ENCODE assay signal across 8 cellular contexts in the genomic region with DNA sequence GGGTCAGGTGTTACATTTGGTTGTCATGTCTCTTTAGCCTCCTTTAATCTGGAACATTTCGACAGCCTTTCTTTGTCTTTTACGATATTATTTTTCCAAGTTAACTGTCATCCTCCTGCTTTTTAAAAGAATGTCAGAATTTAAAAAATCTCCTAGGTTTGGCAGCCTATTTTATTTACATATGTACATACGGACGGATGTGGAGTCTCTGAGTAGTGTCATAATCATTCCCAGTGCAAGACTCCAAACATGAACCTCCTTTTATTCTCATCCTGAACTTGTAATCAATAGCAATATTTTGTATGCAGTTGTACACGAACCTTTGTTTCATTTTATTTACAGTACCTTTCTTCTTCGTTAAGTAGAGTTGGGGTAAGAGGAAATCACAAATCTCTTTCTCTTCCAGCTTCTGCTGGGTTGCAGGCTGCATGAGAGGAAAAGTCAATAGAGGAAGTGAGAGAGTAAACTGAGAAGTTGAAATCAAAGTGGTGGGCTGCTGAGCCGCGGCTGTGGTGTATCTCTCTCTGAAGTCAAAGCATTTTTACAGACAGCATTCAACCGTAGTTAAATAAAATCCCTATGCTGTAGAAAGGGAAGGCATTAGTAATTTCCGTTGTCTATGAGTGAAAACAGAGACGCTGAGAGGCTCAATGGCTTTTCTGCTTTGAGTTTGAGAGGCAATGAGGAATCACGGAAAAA. TPM values are rescaled to one million over a fixed set of nuclear protein-coding genes. Genes with fewer than 3 reads are reported as not detected.
DNase-seq lines count a peak whose midpoint lies in the region; ATAC-seq lines count a peak whose summit lies in the region.

No MANE protein-coding gene starts in this region.

- peak; percentile 23 for DNase-seq in NCI-H1092 treated with DMSO at 0.1 percent for 48 hours (lab: John Stamatoyannopoulos, UW)
- DNase-seq in NCI-H1092 (lab: John Stamatoyannopoulos, UW), result no peak
- DNase-seq in activated naive CD4-positive, alpha-beta T cell treated with anti-CD3 and anti-CD28 coated beads for 36 hours, result peak; percentile 43
- DNase-seq in NCI-H187 (lab: John Stamatoyannopoulos, UW), result no peak
- no peak for DNase-seq in kidney glomerular epithelial cell (lab: John Stamatoyannopoulos, UW)
- no peak for DNase-seq in LoVo (ENCODE audit: low spot score)

- no peak overlapping the region for H3K27ac Mint-ChIP-seq in activated naive CD4-positive, alpha-beta T cell treated with anti-CD3 and anti-CD28 coated beads for 36 hours

- no peaks in the 10 kb centered on the region for H3K36me3 Mint-ChIP-seq in activated naive CD4-positive, alpha-beta T cell treated with anti-CD3 and anti-CD28 coated beads for 36 hours (ENCODE audit: low read depth)

- ATAC-seq in GM21515 (IDR thresholded peaks at IDR 0.05; ENCODE audit: unreplicated experiment) (peak; percentile 98), HG03571 (IDR thresholded peaks at IDR 0.05; ENCODE audit: unreplicated experiment) (peak; percentile 97)

- CTCF ChIA-PET in activated naive CD4-positive, alpha-beta T cell treated with anti-CD3 and anti-CD28 coated beads for 36 hours (lab: Charles Lee), result no interaction called here

- no peaks in the 10 kb centered on the region for H3K27me3 Mint-ChIP-seq in activated naive CD4-positive, alpha-beta T cell treated with anti-CD3 and anti-CD28 coated beads for 36 hours (ENCODE audit: low read depth)

- intact Hi-C loops in activated naive CD4-positive, alpha-beta T cell treated with anti-CD3 and anti-CD28 coated beads for 36 hours (cut with micrococcal nuclease), result no loop called here

- H3K4me3 Mint-ChIP-seq in activated naive CD4-positive, alpha-beta T cell treated with anti-CD3 and anti-CD28 coated beads for 36 hours, result peak overlapping the region; percentile 37

- H3K4me1 Mint-ChIP-seq in activated naive CD4-positive, alpha-beta T cell treated with anti-CD3 and anti-CD28 coated beads for 36 hours (ENCODE audit: low read depth), result peaks cover 26% of the 10 kb centered on the region

- no peaks in the 10 kb centered on the region for H3K9me3 Mint-ChIP-seq in activated naive CD4-positive, alpha-beta T cell treated with anti-CD3 and anti-CD28 coated beads for 36 hours

RNA-seq across cellular contexts. Expression of a gene that starts 53.9 kb away (rescaled TPM):
- total RNA-seq in activated naive CD4-positive, alpha-beta T cell treated with anti-CD3 and anti-CD28 coated beads for 36 hours, result 10 to 100 TPM; 27.7 to 27.9 TPM

Comparison
In these comparisons a context has a peak if more than half of its experiments do, and no peak if none do; other contexts are left out.
1. DNase-seq: peak in NCI-H1092 treated with DMSO at 0.1 percent for 48 hours (single experiment) and activated naive CD4-positive, alpha-beta T cell treated with anti-CD3 and anti-CD28 coated beads for 36 hours (single experiment); none in NCI-H1092 (single experiment), NCI-H187 (0 of 2), kidney glomerular epithelial cell (single experiment) and LoVo (single experiment).